ENCODE assay signal across 9 cellular contexts in the genomic region with DNA sequence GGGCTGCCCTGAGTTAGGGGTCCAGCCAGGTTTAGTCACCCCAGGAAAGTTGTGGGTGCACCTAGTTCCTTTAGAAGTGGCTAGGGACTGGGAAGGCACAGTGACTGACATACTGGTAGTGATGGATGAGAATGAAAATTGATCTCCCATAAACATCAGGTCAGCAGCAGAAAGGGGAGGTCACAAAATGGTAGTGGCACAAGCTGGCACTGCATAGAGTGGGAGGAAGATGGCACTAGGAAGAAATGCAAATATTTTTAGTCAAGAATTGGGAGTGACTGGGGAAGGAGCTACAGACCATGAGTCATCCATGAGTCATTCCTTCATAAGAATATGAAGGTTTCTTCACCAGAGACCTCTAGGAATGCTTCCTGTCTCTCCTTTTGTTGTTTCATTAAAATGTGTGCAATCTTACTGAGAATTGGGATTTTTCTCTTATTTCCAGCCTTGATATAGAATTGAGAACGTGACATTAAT.
A peak's percentile ranks its signal among the peaks of the same experiment; 100 is the strongest.
DNase-seq lines count a peak whose midpoint lies in the region; ATAC-seq and TF ChIP-seq lines count a peak whose summit lies in the region.
"Had no signal": no experiment of that assay in that cellular context is flagged by ENCODE, and none has a peak within 500 bp of the region (broad histone marks: within the 10 kb centered on the region; RNA-seq: fewer than 3 reads in every experiment).

No MANE protein-coding gene starts in this region.

- peaks cover 4% of the 10 kb centered on the region for H3K9me3 Mint-ChIP-seq in activated T-helper 17 cell treated with anti-CD3 and anti-CD28 coated beads, Interleukin-2, amount 50 U/mL, for 72 hours
- no peaks in the 10 kb centered on the region for H3K9me3 Mint-ChIP-seq in immature natural killer cell

- peak overlapping the region; percentile 95 for H3K27ac Mint-ChIP-seq in activated T-helper 17 cell treated with anti-CD3 and anti-CD28 coated beads, Interleukin-2, amount 50 U/mL, for 72 hours
- peak overlapping the region; percentile 90 to 99 (median 93) for H3K27ac Mint-ChIP-seq in immature natural killer cell

- H3K4me3 ChIP-seq in AG04450 (ENCODE audit: low read depth, low read length): no peak overlapping the region

- no peaks in the 10 kb centered on the region for H3K27me3 ChIP-seq in AG04450 (ENCODE audit: control insufficient read depth, insufficient read depth, low read length)

- ATAC-seq in activated T-helper 17 cell treated with anti-CD3 and anti-CD28 coated beads, Interleukin-2, amount 50 U/mL, for 72 hours (replicated peaks): peak; percentile 61
- ATAC-seq in left lobe of liver (no peak), HG03139 (IDR thresholded peaks at IDR 0.05; ENCODE audit: unreplicated experiment) (no peak), HG03571 (IDR thresholded peaks at IDR 0.05; ENCODE audit: unreplicated experiment) (no peak)

- POLR2A ChIA-PET in AG04450 (lab: Yijun Ruan, JAX): no interaction called here

- no peak for TF ChIP-seq CTCF in AG04450 (IDR thresholded peaks at IDR 0.05; ENCODE audit: low read depth, low read length)

- CTCF ChIA-PET in AG04450 (lab: Charles Lee): no interaction called here

- H3K27me3 Mint-ChIP-seq in activated T-helper 17 cell treated with anti-CD3 and anti-CD28 coated beads, Interleukin-2, amount 50 U/mL, for 72 hours: no peaks in the 10 kb centered on the region
- H3K27me3 Mint-ChIP-seq in immature natural killer cell (ENCODE audit: low read depth in 3 of 3): peaks cover 0 to 5% (median 0%) of the 10 kb centered on the region in 3 donors

- no peak overlapping the region for H3K27ac ChIP-seq in AG04450 (ENCODE audit: low read depth, low read length)

- H3K4me1 Mint-ChIP-seq in activated T-helper 17 cell treated with anti-CD3 and anti-CD28 coated beads, Interleukin-2, amount 50 U/mL, for 72 hours: peaks cover 39% of the 10 kb centered on the region
- H3K4me1 Mint-ChIP-seq in immature natural killer cell: peaks cover 32 to 38% of the 10 kb centered on the region in 2 donors

- H3K9me3 ChIP-seq in AG04450 (ENCODE audit: control insufficient read depth, insufficient read depth, low read length): no peaks in the 10 kb centered on the region

- peak overlapping the region; percentile 80 for H3K4me3 Mint-ChIP-seq in activated T-helper 17 cell treated with anti-CD3 and anti-CD28 coated beads, Interleukin-2, amount 50 U/mL, for 72 hours
- peak overlapping the region in 1 of 5 donors; percentile 61 for H3K4me3 Mint-ChIP-seq in immature natural killer cell

- peak; percentile 61 for DNase-seq in AG04450 (ENCODE audit: low read depth, low spot score)
- peak; percentile 97 for DNase-seq in HT1080 (ENCODE audit: low read depth)
- no peak for DNase-seq in immature natural killer cell
- DNase-seq in left lobe of liver (ENCODE audit: low spot score): no peak
- DNase-seq in stimulated activated CD8-positive, alpha-beta memory T cell treated with anti-CD3 and anti-CD28 coated beads, Interleukin-4, amount 100 ng/mL, for 48 hours: no peak
- DNase-seq: NCI-H69 had no signal

- no peaks in the 10 kb centered on the region for H3K36me3 Mint-ChIP-seq in activated T-helper 17 cell treated with anti-CD3 and anti-CD28 coated beads, Interleukin-2, amount 50 U/mL, for 72 hours (ENCODE audit: low read depth)
- H3K36me3 Mint-ChIP-seq in immature natural killer cell: peaks cover 0 to 10% (median 0%) of the 10 kb centered on the region in 3 donors

Comparison
In these comparisons a context has a peak if more than half of its experiments do, and no peak if none do; other contexts are left out.
1. DNase-seq: peak in AG04450 (single experiment) and HT1080 (single experiment); none in immature natural killer cell (0 of 3), left lobe of liver (single experiment) and stimulated activated CD8-positive, alpha-beta memory T cell treated with anti-CD3 and anti-CD28 coated beads, Interleukin-4, amount 100 ng/mL, for 48 hours (single experiment).